ENCODE assay signal across 1 cellular context in the genomic region with DNA sequence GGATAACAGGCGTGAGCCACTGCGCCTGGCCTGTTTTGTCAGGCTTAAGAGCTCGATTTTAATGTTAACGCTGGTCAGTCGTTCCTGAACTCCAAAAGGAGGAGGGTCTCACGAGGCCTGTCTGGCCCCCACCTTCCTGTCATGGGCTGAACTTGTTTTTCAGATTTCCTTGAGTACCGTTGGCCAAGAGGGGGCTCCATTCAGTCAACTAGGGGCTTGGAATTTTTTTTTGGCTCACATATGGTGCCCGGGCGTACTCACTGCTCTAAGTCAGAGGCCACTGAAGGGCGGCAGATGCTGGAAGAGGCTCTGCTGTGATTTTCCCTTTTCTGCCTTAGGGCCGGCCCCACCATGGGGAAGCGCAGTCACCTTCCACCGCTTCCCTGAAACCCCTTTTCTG.
TF ChIP-seq lines count a peak whose summit lies in the region.

No MANE protein-coding gene starts in this region.

TF ChIP-seq in WTC11, 78 proteins besides CTCF, POLR2A, EP300 and RAD21 (continued from another document):
- TF ChIP-seq, protein P1, sequence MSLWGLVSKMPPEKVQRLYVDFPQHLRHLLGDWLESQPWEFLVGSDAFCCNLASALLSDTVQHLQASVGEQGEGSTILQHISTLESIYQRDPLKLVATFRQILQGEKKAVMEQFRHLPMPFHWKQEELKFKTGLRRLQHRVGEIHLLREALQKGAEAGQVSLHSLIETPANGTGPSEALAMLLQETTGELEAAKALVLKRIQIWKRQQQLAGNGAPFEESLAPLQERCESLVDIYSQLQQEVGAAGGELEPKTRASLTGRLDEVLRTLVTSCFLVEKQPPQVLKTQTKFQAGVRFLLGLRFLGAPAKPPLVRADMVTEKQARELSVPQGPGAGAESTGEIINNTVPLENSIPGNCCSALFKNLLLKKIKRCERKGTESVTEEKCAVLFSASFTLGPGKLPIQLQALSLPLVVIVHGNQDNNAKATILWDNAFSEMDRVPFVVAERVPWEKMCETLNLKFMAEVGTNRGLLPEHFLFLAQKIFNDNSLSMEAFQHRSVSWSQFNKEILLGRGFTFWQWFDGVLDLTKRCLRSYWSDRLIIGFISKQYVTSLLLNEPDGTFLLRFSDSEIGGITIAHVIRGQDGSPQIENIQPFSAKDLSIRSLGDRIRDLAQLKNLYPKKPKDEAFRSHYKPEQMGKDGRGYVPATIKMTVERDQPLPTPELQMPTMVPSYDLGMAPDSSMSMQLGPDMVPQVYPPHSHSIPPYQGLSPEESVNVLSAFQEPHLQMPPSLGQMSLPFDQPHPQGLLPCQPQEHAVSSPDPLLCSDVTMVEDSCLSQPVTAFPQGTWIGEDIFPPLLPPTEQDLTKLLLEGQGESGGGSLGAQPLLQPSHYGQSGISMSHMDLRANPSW (CRISPR knock-in tag; conservative IDR thresholded peaks at IDR 0.05; ENCODE audit: low read depth): no peak
- TF ChIP-seq HMGXB4 (CRISPR knock-in tag; IDR thresholded peaks at IDR 0.05) (no peak), ZNF416 (CRISPR knock-in tag; IDR thresholded peaks at IDR 0.05) (no peak), RORB (CRISPR knock-in tag; IDR thresholded peaks at IDR 0.05) (no peak), IRF2 (CRISPR knock-in tag; IDR thresholded peaks at IDR 0.05; ENCODE audit: borderline replicate concordance, low read depth) (no peak)
